Comparison of ENCODE assay signal across 18 cellular contexts in the genomic region with DNA sequence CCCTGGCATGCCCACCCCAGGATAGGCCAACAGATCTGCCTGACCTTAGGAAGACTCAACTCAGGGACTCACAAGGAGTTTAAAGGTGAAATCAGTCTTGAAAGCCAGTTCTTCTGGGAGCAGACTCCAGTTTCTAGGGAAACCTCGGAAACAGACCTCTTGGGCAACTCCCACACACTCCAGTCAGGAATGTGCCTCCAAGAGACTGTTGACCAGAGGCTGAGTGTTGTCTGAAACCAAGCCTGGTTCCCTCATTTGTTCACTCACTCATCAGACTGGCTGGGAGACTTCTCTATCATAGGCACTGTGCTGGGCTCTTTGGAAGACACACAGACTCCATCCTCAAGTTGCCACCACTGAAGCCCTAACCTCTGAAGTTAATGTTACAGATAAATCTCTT. TPM values are rescaled to one million over a fixed set of nuclear protein-coding genes. Genes with fewer than 3 reads are reported as not detected.
DNase-seq lines count a peak whose midpoint lies in the region; ATAC-seq and TF ChIP-seq lines count a peak whose summit lies in the region.
"Had no signal": no experiment of that assay in that cellular context is flagged by ENCODE, and none has a peak within 500 bp of the region (broad histone marks: within the 10 kb centered on the region; RNA-seq: fewer than 3 reads in every experiment).

No MANE protein-coding gene starts in this region.

- H3K27me3 Mint-ChIP-seq in Calu3 (ENCODE audit: unreplicated experiment): no peaks in the 10 kb centered on the region

- no peak for TF ChIP-seq EP300 in stomach (IDR thresholded peaks at IDR 0.05)

- intact Hi-C loops in Calu3 (cut with micrococcal nuclease; ENCODE audit: unreplicated experiment): no loop called here
- intact Hi-C loops in stomach (cut with DNase I; ENCODE audit: low total_unique reads): no loop called here

- WGBS in stomach, 5 donors: 28 to 75% (median 64%) methylated on average over 1 of the region's 1 CpG

- no peak for TF ChIP-seq POLR2A in stomach (IDR thresholded peaks at IDR 0.05)

- peaks cover 5% of the 10 kb centered on the region for H3K36me3 Mint-ChIP-seq in Calu3 (ENCODE audit: insufficient read depth, unreplicated experiment)
- H3K36me3 Mint-ChIP-seq: activated CD4-positive, alpha-beta memory T cell treated with anti-CD3 and anti-CD28 coated beads for 36 hours had no signal

- no peak for TF ChIP-seq CTCF in Calu3 (IDR thresholded peaks at IDR 0.05; ENCODE audit: unreplicated experiment)
- no peak for TF ChIP-seq CTCF in epithelial cell of proximal tubule (conservative IDR thresholded peaks at IDR 0.05; ENCODE audit: low read depth, low read length)
- TF ChIP-seq CTCF in stomach (IDR thresholded peaks at IDR 0.05): no peak

- DNase-seq in Calu3 (peak; percentile 24), HT1080 (ENCODE audit: low read depth) (peak; percentile 38), epithelial cell of proximal tubule (ENCODE audit: low read depth) (peak; percentile 20), HPDE6-E6E7 (ENCODE audit: extremely low spot score) (no peak), C1 segment of cervical spinal cord (lab: John Stamatoyannopoulos, UW) (no peak), stomach (no peak)
- DNase-seq: activated CD4-positive, alpha-beta memory T cell treated with anti-CD3 and anti-CD28 coated beads for 36 hours; anterior cingulate cortex; NCI-H2107; psoas muscle; transverse colon had no signal

- CTCF ChIA-PET in Calu3 (lab: Charles Lee): no interaction called here

- H3K36me3 ChIP-seq in stomach: no peaks in the 10 kb centered on the region
- H3K36me3 ChIP-seq: BLaER1, gastroesophageal sphincter, transverse colon had no signal

- peaks cover 42% of the 10 kb centered on the region for H3K4me1 Mint-ChIP-seq in Calu3 (ENCODE audit: low read depth, unreplicated experiment)

- BruUV-seq in Calu3 (replicated peaks; lab: Mats Ljungman, UMichigan): no TSS peak

- H3K27me3 ChIP-seq in mononuclear cell (ENCODE audit: insufficient read depth, low read length) (no peaks in the 10 kb centered on the region), stomach (peaks cover 0 to 9% (median 4%) of the 10 kb centered on the region in 3 donors)
- H3K27me3 ChIP-seq: BLaER1 had no signal

- no peak overlapping the region for H3K4me3 Mint-ChIP-seq in Calu3 (ENCODE audit: low read depth, unreplicated experiment)
- H3K4me3 Mint-ChIP-seq: activated CD4-positive, alpha-beta memory T cell treated with anti-CD3 and anti-CD28 coated beads for 36 hours; activated T-helper 1 cell treated with anti-CD3 and anti-CD28 coated beads, Interleukin-12 subunit alpha, Interleukin-12 subunit beta, Interleukin-2, Interleukin-4 antibody, amounts not matched to agents 30 ng/mL and 10 ng/mL and 1 ng/mL, durations not matched to agents 14 hours and 24 hours and 36 hours had no signal

- ATAC-seq in HG03280 (IDR thresholded peaks at IDR 0.05; ENCODE audit: unreplicated experiment): no peak
- ATAC-seq: gastroesophageal sphincter, psoas muscle had no signal

- H3K27ac Mint-ChIP-seq in Calu3 (ENCODE audit: unreplicated experiment): no peak overlapping the region
- H3K27ac Mint-ChIP-seq: activated CD4-positive, alpha-beta memory T cell treated with anti-CD3 and anti-CD28 coated beads for 36 hours; activated T-helper 1 cell treated with anti-CD3 and anti-CD28 coated beads, Interleukin-12 subunit alpha, Interleukin-12 subunit beta, Interleukin-2, Interleukin-4 antibody, amounts not matched to agents 30 ng/mL and 10 ng/mL and 1 ng/mL, durations not matched to agents 14 hours and 24 hours and 36 hours had no signal

- no peak overlapping the region for H3K27ac ChIP-seq in stomach
- H3K27ac ChIP-seq: BLaER1, gastroesophageal sphincter, psoas muscle, transverse colon had no signal

- H3K4me1 ChIP-seq in mononuclear cell (ENCODE audit: insufficient read depth, low read length) (peaks cover 49% of the 10 kb centered on the region), stomach (no peaks in the 10 kb centered on the region)
- H3K4me1 ChIP-seq: BLaER1, gastroesophageal sphincter, psoas muscle, transverse colon had no signal

- no peaks in the 10 kb centered on the region for H3K9me3 ChIP-seq in mononuclear cell (ENCODE audit: low read depth, low read length)
- H3K9me3 ChIP-seq in stomach: no peaks in the 10 kb centered on the region
- H3K9me3 ChIP-seq: BLaER1, gastroesophageal sphincter, psoas muscle, transverse colon had no signal

- H3K9me3 Mint-ChIP-seq in Calu3 (ENCODE audit: low read depth, unreplicated experiment): peaks cover 5% of the 10 kb centered on the region
- H3K9me3 Mint-ChIP-seq: activated CD4-positive, alpha-beta memory T cell treated with anti-CD3 and anti-CD28 coated beads for 36 hours had no signal

- no peak overlapping the region for H3K4me3 ChIP-seq in epithelial cell of proximal tubule (ENCODE audit: low read depth, low read length)
- H3K4me3 ChIP-seq in mononuclear cell (ENCODE audit: low read length): peak overlapping the region; percentile 30
- no peak overlapping the region for H3K4me3 ChIP-seq in stomach
- H3K4me3 ChIP-seq: BLaER1, gastroesophageal sphincter, psoas muscle, transverse colon had no signal

RNA-seq across cellular contexts. Expression of a gene that starts 1.8 kb away (rescaled TPM):
- total RNA-seq in Calu3 (2022) (1.2 and 1.4 TPM in 2 replicates), epithelial cell of proximal tubule (2.0 TPM in 1 of 2 replicates, not detected in the other), mononuclear cell (103 TPM), stomach (1 to 10 TPM in 1 of 5 donors, not detected in 4; 1.7 TPM)
- total RNA-seq in HT1080 (2014; rRNA removed; shearing (Covaris generic)): 0.57 TPM in 1 of 2 replicates, not detected in the other
- polyA plus RNA-seq in HT1080 (2015; cell fraction: cytosol; rRNA removed): 1.8 TPM in 2 replicates
- polyA plus RNA-seq in HT1080 (2015; cell fraction: nucleus; rRNA removed): 2.1 and 2.2 TPM in 2 replicates
- 1 to 10 TPM in 1 of 3 donors, under 1 TPM in 1, not detected in 1; 0.10 to 7.7 TPM for polyA plus RNA-seq in stomach
- total RNA-seq: activated T-helper 1 cell treated with anti-CD3 and anti-CD28 coated beads, Interleukin-12 subunit alpha, Interleukin-12 subunit beta, Interleukin-2, Interleukin-4 antibody, amounts not matched to agents 30 ng/mL and 10 ng/mL and 1 ng/mL, durations not matched to agents 14 hours and 24 hours and 36 hours; myocyte had no signal
- polyA plus RNA-seq: keratinocyte had no signal

RNA-seq across cellular contexts. Expression of a gene that starts 50.7 kb away (rescaled TPM):
- total RNA-seq in Calu3 (2022): not detected in 2 replicates
- total RNA-seq in HT1080 (2014; rRNA removed; shearing (Covaris generic)): not detected in 2 replicates
- not detected in 2 replicates for polyA plus RNA-seq in HT1080 (2015; cell fraction: cytosol; rRNA removed)
- polyA plus RNA-seq in HT1080 (2015; cell fraction: nucleus; rRNA removed): not detected in 2 replicates
- not detected in 2 replicates for total RNA-seq in epithelial cell of proximal tubule
- total RNA-seq in mononuclear cell: not detected
- total RNA-seq in stomach: not detected
- not detected for polyA plus RNA-seq in stomach
- total RNA-seq: activated CD4-positive, alpha-beta memory T cell treated with anti-CD3 and anti-CD28 coated beads for 36 hours; activated T-helper 1 cell treated with anti-CD3 and anti-CD28 coated beads, Interleukin-12 subunit alpha, Interleukin-12 subunit beta, Interleukin-2, Interleukin-4 antibody, amounts not matched to agents 30 ng/mL and 10 ng/mL and 1 ng/mL, durations not matched to agents 14 hours and 24 hours and 36 hours; gastroesophageal sphincter; myocyte; psoas muscle; transverse colon had no signal
- polyA plus RNA-seq: keratinocyte, psoas muscle had no signal

RNA-seq across cellular contexts. Expression of a gene that starts 56.6 kb away (rescaled TPM):
- total RNA-seq in Calu3 (2022) (not detected in 2 replicates), epithelial cell of proximal tubule (not detected in 2 replicates), mononuclear cell (not detected), stomach (not detected)
- total RNA-seq in HT1080 (2014; rRNA removed; shearing (Covaris generic)): not detected in 2 replicates
- not detected in 2 replicates for polyA plus RNA-seq in HT1080 (2015; cell fraction: cytosol; rRNA removed)
- not detected in 2 replicates for polyA plus RNA-seq in HT1080 (2015; cell fraction: nucleus; rRNA removed)
- not detected for polyA plus RNA-seq in stomach
- total RNA-seq: activated CD4-positive, alpha-beta memory T cell treated with anti-CD3 and anti-CD28 coated beads for 36 hours; activated T-helper 1 cell treated with anti-CD3 and anti-CD28 coated beads, Interleukin-12 subunit alpha, Interleukin-12 subunit beta, Interleukin-2, Interleukin-4 antibody, amounts not matched to agents 30 ng/mL and 10 ng/mL and 1 ng/mL, durations not matched to agents 14 hours and 24 hours and 36 hours; gastroesophageal sphincter; myocyte; psoas muscle; transverse colon had no signal
- polyA plus RNA-seq: keratinocyte had no signal

Comparison
In these comparisons a context has a peak if more than half of its experiments do, and no peak if none do; other contexts are left out.
1. DNase-seq: peak in Calu3 (single experiment), HT1080 (single experiment) and epithelial cell of proximal tubule (single experiment); none in HPDE6-E6E7 (single experiment), C1 segment of cervical spinal cord (0 of 14) and stomach (single experiment).
2. RNA of a gene that starts 1.8 kb away (total RNA-seq): 103 TPM in mononuclear cell (single experiment); 2.0 TPM in epithelial cell of proximal tubule, 1.2 to 1.4 TPM in Calu3, 0.57 TPM in HT1080 and 1.7 TPM in stomach; every median in the first group is over 10 times any median in the second.